8 cellular contexts compared by ENCODE assay signal in genomic region chr1:155910621-155911121, GRCh38. TPM values are rescaled to one million over a fixed set of nuclear protein-coding genes. Genes with fewer than 3 reads are reported as not detected.
A peak's percentile ranks its signal among the peaks of the same experiment; 100 is the strongest.
DNase-seq lines count a peak whose midpoint lies in the region; ATAC-seq, FAIRE-seq and TF ChIP-seq lines count a peak whose summit lies in the region.

No MANE protein-coding gene starts in this region.

- no peaks in the 10 kb centered on the region for H3K9me3 Mint-ChIP-seq in activated CD8-positive, alpha-beta T cell treated with anti-CD3 and anti-CD28 coated beads for 36 hours
- H3K9me3 Mint-ChIP-seq in natural killer cell treated with Interleukin-12 subunit alpha and Interleukin-12 subunit beta and Interleukin-15 and Interleukin-18, amount 100 ng/mL, for 72 hours = no peaks in the 10 kb centered on the region

- H3K27me3 Mint-ChIP-seq in activated CD8-positive, alpha-beta T cell treated with anti-CD3 and anti-CD28 coated beads for 36 hours = no peaks in the 10 kb centered on the region
- no peaks in the 10 kb centered on the region for H3K27me3 Mint-ChIP-seq in natural killer cell treated with Interleukin-12 subunit alpha and Interleukin-12 subunit beta and Interleukin-15 and Interleukin-18, amount 100 ng/mL, for 72 hours

- in situ Hi-C loops in GM13976 (cut with MboI; ENCODE audit: low sequenced_read_pairs, unreplicated experiment) = no loop called here

- H3K4me3 ChIP-seq in AG10803 (ENCODE audit: low read length) (peak overlapping the region; percentile 85), LNCaP clone FGC (ENCODE audit: low read depth, low read length) (peak overlapping the region; percentile 80), fibroblast of villous mesenchyme (ENCODE audit: low read depth, low read length) (peak overlapping the region; percentile 67)

- H3K4me3 Mint-ChIP-seq in activated CD8-positive, alpha-beta T cell treated with anti-CD3 and anti-CD28 coated beads for 36 hours = peak overlapping the region; percentile 94
- peak overlapping the region; percentile 93 for H3K4me3 Mint-ChIP-seq in natural killer cell treated with Interleukin-12 subunit alpha and Interleukin-12 subunit beta and Interleukin-15 and Interleukin-18, amount 100 ng/mL, for 72 hours

- no peak for FAIRE-seq in frontal cortex (lab: Jason Lieb, UNC)

- peaks cover 42% of the 10 kb centered on the region for H3K36me3 Mint-ChIP-seq in activated CD8-positive, alpha-beta T cell treated with anti-CD3 and anti-CD28 coated beads for 36 hours (ENCODE audit: low read depth)
- peaks cover 11% of the 10 kb centered on the region for H3K36me3 Mint-ChIP-seq in natural killer cell treated with Interleukin-12 subunit alpha and Interleukin-12 subunit beta and Interleukin-15 and Interleukin-18, amount 100 ng/mL, for 72 hours

- peak overlapping the region; percentile 98 for H3K27ac Mint-ChIP-seq in activated CD8-positive, alpha-beta T cell treated with anti-CD3 and anti-CD28 coated beads for 36 hours
- H3K27ac Mint-ChIP-seq in natural killer cell treated with Interleukin-12 subunit alpha and Interleukin-12 subunit beta and Interleukin-15 and Interleukin-18, amount 100 ng/mL, for 72 hours = peak overlapping the region; percentile 91 to 99

- DNase-seq in AG10803 (ENCODE audit: low read depth) (no peak), GM13976 (ENCODE audit: low spot score) (peak; percentile 59), LNCaP clone FGC (ENCODE audit: low read depth) (no peak), fibroblast of villous mesenchyme (ENCODE audit: low read depth) (peak; percentile 55), frontal cortex (ENCODE audit: low spot score in 2 of 2) (no peak)
- DNase-seq in activated CD8-positive, alpha-beta T cell treated with anti-CD3 and anti-CD28 coated beads for 36 hours = peak; percentile 27
- no peak for DNase-seq in natural killer cell treated with Interleukin-12 subunit alpha and Interleukin-12 subunit beta and Interleukin-15 and Interleukin-18, amount 100 ng/mL, for 72 hours (ENCODE audit: low spot score)

- H3K4me1 Mint-ChIP-seq in activated CD8-positive, alpha-beta T cell treated with anti-CD3 and anti-CD28 coated beads for 36 hours (ENCODE audit: low read depth) = peaks cover 21% of the 10 kb centered on the region
- H3K4me1 Mint-ChIP-seq in natural killer cell treated with Interleukin-12 subunit alpha and Interleukin-12 subunit beta and Interleukin-15 and Interleukin-18, amount 100 ng/mL, for 72 hours (ENCODE audit: low read depth in 2 of 2) = peaks cover 19 to 25% of the 10 kb centered on the region in 2 donors

- TF ChIP-seq CTCF in AG10803 (conservative IDR thresholded peaks at IDR 0.05; ENCODE audit: low read length) = peak; percentile 35
- TF ChIP-seq CTCF in GM13976 (IDR thresholded peaks at IDR 0.05; ENCODE audit: borderline replicate concordance, control extremely low read depth, extremely low read depth, insufficient read depth, missing control alignments) = peak; percentile 8
- no peak for TF ChIP-seq CTCF in LNCaP clone FGC (IDR thresholded peaks at IDR 0.05; ENCODE audit: control insufficient read depth, extremely low read depth, insufficient read depth)
- TF ChIP-seq CTCF in activated CD8-positive, alpha-beta T cell treated with anti-CD3 and anti-CD28 coated beads for 36 hours (IDR thresholded peaks at IDR 0.05) = no peak
- TF ChIP-seq CTCF in fibroblast of villous mesenchyme (IDR thresholded peaks at IDR 0.05; ENCODE audit: insufficient read depth, low read depth, low read length) = peak; percentile 19

- POLR2A ChIA-PET in activated CD8-positive, alpha-beta T cell treated with anti-CD3 and anti-CD28 coated beads for 36 hours (lab: Charles Lee) = interaction anchor here (1.1 to 1.2 kb wide), 2 partner anchors 24 to 30 kb away, joined by 3 to 4 read pairs; no protein-coding TSS in a partner anchor

- ATAC-seq in activated CD8-positive, alpha-beta T cell treated with anti-CD3 and anti-CD28 coated beads for 36 hours = peak; percentile 37
- peak; percentile 45 to 66 for ATAC-seq in natural killer cell treated with Interleukin-12 subunit alpha and Interleukin-12 subunit beta and Interleukin-15 and Interleukin-18, amount 100 ng/mL, for 72 hours
- ATAC-seq in HG03108 (IDR thresholded peaks at IDR 0.05; ENCODE audit: unreplicated experiment) = no peak

- CTCF ChIA-PET in activated CD8-positive, alpha-beta T cell treated with anti-CD3 and anti-CD28 coated beads for 36 hours (lab: Charles Lee) = interaction anchor here (1.3 kb wide), 1 partner anchor 54 kb away, joined by 3 read pairs; the partner anchor contains the start of gene GON4L

- intact Hi-C loops in activated CD8-positive, alpha-beta T cell treated with anti-CD3 and anti-CD28 coated beads for 36 hours (cut with micrococcal nuclease) = no loop called here

RNA-seq across cellular contexts. Expression of gene RIT1, which starts 0.5 kb away (rescaled TPM):
- 10 to 100 TPM; 21.6 to 24.1 TPM for total RNA-seq in activated CD8-positive, alpha-beta T cell treated with anti-CD3 and anti-CD28 coated beads for 36 hours
- total RNA-seq in fibroblast of villous mesenchyme (44.5 and 54.8 TPM in 2 replicates), frontal cortex (33.8 TPM)
- 10 to 100 TPM; 29.4 to 40.2 TPM for total RNA-seq in natural killer cell treated with Interleukin-12 subunit alpha and Interleukin-12 subunit beta and Interleukin-15 and Interleukin-18, amount 100 ng/mL, for 72 hours

RNA-seq across cellular contexts. Expression of gene KHDC4, which starts 23.5 kb away (rescaled TPM):
- 10 to 100 TPM; 68.1 to 71.3 TPM for total RNA-seq in activated CD8-positive, alpha-beta T cell treated with anti-CD3 and anti-CD28 coated beads for 36 hours
- total RNA-seq in fibroblast of villous mesenchyme (23.8 and 42.7 TPM in 2 replicates), frontal cortex (30.6 TPM)
- total RNA-seq in natural killer cell treated with Interleukin-12 subunit alpha and Interleukin-12 subunit beta and Interleukin-15 and Interleukin-18, amount 100 ng/mL, for 72 hours = 10 to 100 TPM; 47.6 to 96.0 TPM

RNA-seq across cellular contexts. Expression of gene RXFP4, which starts 30.8 kb away (rescaled TPM):
- total RNA-seq in activated CD8-positive, alpha-beta T cell treated with anti-CD3 and anti-CD28 coated beads for 36 hours = not detected
- not detected in 2 replicates for total RNA-seq in fibroblast of villous mesenchyme
- total RNA-seq in natural killer cell treated with Interleukin-12 subunit alpha and Interleukin-12 subunit beta and Interleukin-15 and Interleukin-18, amount 100 ng/mL, for 72 hours = not detected
- total RNA-seq in frontal cortex = not detected

RNA-seq across cellular contexts. Expression of gene SYT11, which starts 51.3 kb away (rescaled TPM):
- total RNA-seq in activated CD8-positive, alpha-beta T cell treated with anti-CD3 and anti-CD28 coated beads for 36 hours = 1 to 10 TPM; 8.7 to 9.2 TPM
- 27.4 and 47.5 TPM in 2 replicates for total RNA-seq in fibroblast of villous mesenchyme
- 10 to 100 TPM; 29.3 to 43.9 TPM for total RNA-seq in natural killer cell treated with Interleukin-12 subunit alpha and Interleukin-12 subunit beta and Interleukin-15 and Interleukin-18, amount 100 ng/mL, for 72 hours
- total RNA-seq in frontal cortex = 163 TPM

RNA-seq across cellular contexts. Expression of gene GON4L, which starts 53.7 kb away (rescaled TPM):
- total RNA-seq in activated CD8-positive, alpha-beta T cell treated with anti-CD3 and anti-CD28 coated beads for 36 hours = 10 to 100 TPM; 43.4 to 46.8 TPM
- total RNA-seq in fibroblast of villous mesenchyme (35.8 and 42.7 TPM in 2 replicates), frontal cortex (42.8 TPM)
- total RNA-seq in natural killer cell treated with Interleukin-12 subunit alpha and Interleukin-12 subunit beta and Interleukin-15 and Interleukin-18, amount 100 ng/mL, for 72 hours = 100 to 1,000 TPM in 1 of 2 donors, 10 to 100 TPM in 1; 91.0 to 124 TPM

Comparison
In these comparisons a context has a peak if more than half of its experiments do, and no peak if none do; other contexts are left out.
1. DNase-seq: peak in GM13976 (single experiment), activated CD8-positive, alpha-beta T cell treated with anti-CD3 and anti-CD28 coated beads for 36 hours (single experiment) and fibroblast of villous mesenchyme (single experiment); none in AG10803 (single experiment), LNCaP clone FGC (single experiment), natural killer cell treated with Interleukin-12 subunit alpha and Interleukin-12 subunit beta and Interleukin-15 and Interleukin-18, amount 100 ng/mL, for 72 hours (single experiment) and frontal cortex (0 of 2).
2. CTCF ChIP-seq: peak in AG10803 (single experiment), GM13976 (single experiment) and fibroblast of villous mesenchyme (single experiment); none in LNCaP clone FGC (single experiment) and activated CD8-positive, alpha-beta T cell treated with anti-CD3 and anti-CD28 coated beads for 36 hours (single experiment).
3. Peak in every context shown above with its lines, with median percentiles within 50 percentile points of each other: H3K4me3 ChIP-seq.